ENCODE assay signal across 1 cellular context in genomic region chr7:93156884-93157283, GRCh38.
TF ChIP-seq lines count a peak whose summit lies in the region.

No MANE protein-coding gene starts in this region.

TF ChIP-seq in IMR-90, 13 proteins besides CTCF, POLR2A, EP300 and RAD21:
- TF ChIP-seq ELK1 (IDR thresholded peaks at IDR 0.05; ENCODE audit: borderline replicate concordance, low read depth, low read length) (no peak), MAFK (IDR thresholded peaks at IDR 0.05; ENCODE audit: low read depth, low read length) (no peak), CEBPB (IDR thresholded peaks at IDR 0.05; ENCODE audit: low read depth, low read length) (no peak), RFX5 (IDR thresholded peaks at IDR 0.05; ENCODE audit: low read depth, low read length) (no peak), BHLHE40 (IDR thresholded peaks at IDR 0.05; ENCODE audit: low read depth, low read length) (no peak), SMC3 (IDR thresholded peaks at IDR 0.05; ENCODE audit: low read depth, low read length) (no peak)
